Comparison of ENCODE assay signal across 8 cellular contexts in genomic region chr1:53945433-53946251, GRCh38. TPM values are rescaled to one million over a fixed set of nuclear protein-coding genes. Genes with fewer than 3 reads are reported as not detected.
DNase-seq lines count a peak whose midpoint lies in the region; ATAC-seq and TF ChIP-seq lines count a peak whose summit lies in the region.

Gene IFT25 (minus strand): TSS chr1:53945699. CDS start chr1:53940082, 5,617 bp downstream.

- H3K36me3 ChIP-seq in adrenal gland (replicated peaks in 1 of 2) (no peaks in the 10 kb centered on the region), heart left ventricle (peaks cover 0 to 10% (median 0%) of the 10 kb centered on the region in 9 donors), upper lobe of left lung (no peaks in the 10 kb centered on the region)

- WGBS in adrenal gland, 4 donors, result 0 to 4% (median 2%) methylated on average over 3 to 90 of the region's 90 CpGs
- 0 to 1% (median 0%) methylated on average over 14 to 90 of the region's 90 CpGs for WGBS in heart left ventricle, 4 donors
- WGBS in upper lobe of left lung, 2 donors, result 0 to 1% methylated on average over 2 to 53 of the region's 90 CpGs

- peak; percentile 62 for ATAC-seq in HG02852 (IDR thresholded peaks at IDR 0.05; ENCODE audit: unreplicated experiment)
- peak; percentile 92 to 96 (median 94) for ATAC-seq in heart left ventricle
- peak; percentile 97 to 99 for ATAC-seq in upper lobe of left lung (ENCODE audit: low FRiP score in 2 of 2)

- TF ChIP-seq POLR2A in adrenal gland (IDR thresholded peaks at IDR 0.05), result peak; percentile 44 to 87
- peak in 1 of 2 donors; percentile 88 for TF ChIP-seq POLR2A in heart left ventricle (IDR thresholded peaks at IDR 0.05)
- TF ChIP-seq POLR2A in upper lobe of left lung (IDR thresholded peaks at IDR 0.05), result peak in 2 of 4 donors; percentile 63 to 80

- no peaks in the 10 kb centered on the region for H3K9me3 ChIP-seq in adrenal gland (replicated peaks in 1 of 3)
- no peaks in the 10 kb centered on the region for H3K9me3 ChIP-seq in heart left ventricle
- H3K9me3 ChIP-seq in upper lobe of left lung, result no peaks in the 10 kb centered on the region

- peaks cover 13 to 43% of the 10 kb centered on the region in 2 donors for H3K4me1 ChIP-seq in adrenal gland (replicated peaks in 1 of 2)
- peaks cover 2 to 42% (median 23%) of the 10 kb centered on the region in 12 donors for H3K4me1 ChIP-seq in heart left ventricle
- H3K4me1 ChIP-seq in upper lobe of left lung, result peaks cover 14 to 37% (median 24%) of the 10 kb centered on the region in 4 donors

- DNase-seq in GM13977 (ENCODE audit: low spot score) (peak; percentile 98), NCI-H1436 treated with DMSO at 0.1 percent for 48 hours (lab: John Stamatoyannopoulos, UW) (peak; percentile 71), T-helper 1 cell (peak; percentile 92 to 98 (median 97)), adrenal gland (peak; percentile 96 to 99 (median 97)), heart left ventricle (peak; percentile 95 to 99 (median 96)), posterior vena cava (ENCODE audit: low spot score) (peak; percentile 99), upper lobe of left lung (peak; percentile 98 to 100)

- peak within 1 kb of the TSS; percentile 70 to 96 (median 93) for H3K27ac ChIP-seq in adrenal gland
- H3K27ac ChIP-seq in heart left ventricle, result peak within 1 kb of the TSS; percentile 63 to 98 (median 92)
- peak within 1 kb of the TSS; percentile 85 to 96 (median 93) for H3K27ac ChIP-seq in upper lobe of left lung

- H3K27me3 ChIP-seq in adrenal gland, result no peaks in the 10 kb centered on the region
- no peaks in the 10 kb centered on the region for H3K27me3 ChIP-seq in heart left ventricle
- no peaks in the 10 kb centered on the region for H3K27me3 ChIP-seq in upper lobe of left lung

- intact Hi-C loops in adrenal gland (cut with DNase I), result loop anchor here in 1 of 2 donors (10.0 kb wide), 1 partner anchor 51 kb away; the partner anchor contains the start of gene DIO1
- intact Hi-C loops in heart left ventricle (cut with DNase I), result loop anchor here (2.0 to 10.0 kb wide), 7 partner anchors 53 to 109 kb away; partner anchors contain the start of genes YIPF1 (in 6 of the 10), TCEANC2 (in 4 of the 10), TMEM59 (in 4 of the 10) and DIO1 (in 2 of the 10)
- intact Hi-C loops in posterior vena cava (cut with DNase I), result loop anchor here (5.0 kb wide), 2 partner anchors 58 to 68 kb away; partner anchors contain the start of gene YIPF1 (in 1 of the 2)

- H3K4me3 ChIP-seq in adrenal gland, result peak within 1 kb of the TSS; percentile 21 to 94 (median 78)
- peak within 1 kb of the TSS; percentile 48 to 99 (median 90) for H3K4me3 ChIP-seq in heart left ventricle
- peak within 1 kb of the TSS; percentile 66 to 93 (median 90) for H3K4me3 ChIP-seq in upper lobe of left lung

- in situ Hi-C loops in GM13977 (cut with MboI; ENCODE audit: low pct_unique_long_range_greater_than_20kb, low sequenced_read_pairs, unreplicated experiment), result no loop called here

- no peak for TF ChIP-seq CTCF in GM13977 (IDR thresholded peaks at IDR 0.05; ENCODE audit: extremely low read depth, insufficient read depth, missing control alignments)
- TF ChIP-seq CTCF in adrenal gland (IDR thresholded peaks at IDR 0.05), result no peak
- no peak for TF ChIP-seq CTCF in heart left ventricle (IDR thresholded peaks at IDR 0.05)
- TF ChIP-seq CTCF in upper lobe of left lung (IDR thresholded peaks at IDR 0.05), result peak in 1 of 6 experiments; percentile 3

- TF ChIP-seq EP300 in upper lobe of left lung (IDR thresholded peaks at IDR 0.05), result no peak

RNA-seq across cellular contexts. Expression of gene IFT25, which starts in this region (rescaled TPM):
- total RNA-seq in adrenal gland (10 to 100 TPM in 7 of 8 donors, 1 to 10 TPM in 1; 7.2 to 37.3 (median 26.0) TPM), heart left ventricle (10 to 100 TPM in 6 of 9 donors, 1 to 10 TPM in 3; 6.5 to 17.6 (median 12.3) TPM), posterior vena cava (10 to 100 TPM; 22.5 to 23.7 TPM), upper lobe of left lung (10 to 100 TPM; 11.1 to 35.5 (median 15.8) TPM)
- polyA plus RNA-seq in adrenal gland (10 to 100 TPM; 25.5 to 39.1 (median 37.8) TPM), heart left ventricle (10 to 100 TPM; 10.6 to 11.6 TPM)

Comparison
In these comparisons a context has a peak if more than half of its experiments do, and no peak if none do; other contexts are left out.
1. Peak in every context shown above with its lines: DNase-seq, ATAC-seq, H3K4me3 ChIP-seq and H3K27ac ChIP-seq.